13 cellular contexts compared by ENCODE assay signal in the genomic region with DNA sequence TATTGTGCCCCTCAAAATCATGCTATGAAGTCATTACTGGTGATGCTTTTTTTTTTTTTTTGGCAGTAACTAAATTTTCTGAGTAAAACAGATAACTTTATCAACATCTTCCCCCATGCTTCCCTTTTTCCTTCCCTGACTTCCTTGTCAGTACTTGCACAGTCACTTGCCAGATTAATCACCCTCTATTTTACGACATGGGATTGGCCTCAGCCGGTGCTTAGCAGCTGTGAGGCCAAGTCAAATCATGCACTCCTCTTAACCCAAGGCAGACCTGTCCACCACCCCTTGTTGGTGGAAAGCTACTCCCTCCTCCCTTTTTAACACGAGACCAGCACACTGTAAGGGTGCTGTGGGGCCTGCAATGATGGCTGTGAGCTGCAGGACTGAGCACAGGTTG.
A peak's percentile ranks its signal among the peaks of the same experiment; 100 is the strongest.
DNase-seq lines count a peak whose midpoint lies in the region; ATAC-seq, FAIRE-seq and TF ChIP-seq lines count a peak whose summit lies in the region.
"Had no signal": no experiment of that assay in that cellular context is flagged by ENCODE, and none has a peak within 500 bp of the region (broad histone marks: within the 10 kb centered on the region; RNA-seq: fewer than 3 reads in every experiment).

No MANE protein-coding gene starts in this region.

- no peak overlapping the region for H3K9ac ChIP-seq in HepG2 (ENCODE audit: insufficient read depth, low read depth, low read length)

- H4K20me1 ChIP-seq in HepG2 (ENCODE audit: insufficient read depth, low read length): no peaks in the 10 kb centered on the region

- no peak overlapping the region for H3K27ac Mint-ChIP-seq in T-helper 2 cell treated with Interferon-gamma antibody and Interleukin-4, amounts not matched to agents 5 μg/mL and 100 μg/mL, for 36 hours
- H3K27ac Mint-ChIP-seq: activated CD8-positive, alpha-beta T cell treated with anti-CD3 and anti-CD28 coated beads for 36 hours; stimulated activated naive CD8-positive, alpha-beta T cell treated with anti-CD3 and anti-CD28 coated beads, Interleukin-15, Interleukin-2, amounts not matched to agents 100 ng/mL and 50 ng/mL, for 24 hours had no signal

- DNase-seq in right lobe of liver: no peak
- DNase-seq in HepG2 (ENCODE audit: low spot score): no peak
- DNase-seq in SIG-M5 treated with dmso at 0.1 percent for 504 hours (lab: John Stamatoyannopoulos, UW; ENCODE audit: unreplicated experiment): peak; percentile 71
- DNase-seq in heart right ventricle: no peak
- DNase-seq in aorta: no peak
- DNase-seq in retina: no peak
- DNase-seq in T-helper 2 cell treated with Interferon-gamma antibody and Interleukin-4, amounts not matched to agents 5 μg/mL and 100 μg/mL, for 36 hours (ENCODE audit: low spot score): no peak
- DNase-seq: activated CD8-positive, alpha-beta T cell treated with anti-CD3 and anti-CD28 coated beads for 36 hours; effector memory CD4-positive, alpha-beta T cell; NCI-H1436 had no signal

- no peaks in the 10 kb centered on the region for H3K27me3 Mint-ChIP-seq in T-helper 2 cell treated with Interferon-gamma antibody and Interleukin-4, amounts not matched to agents 5 μg/mL and 100 μg/mL, for 36 hours (ENCODE audit: low read depth)
- H3K27me3 Mint-ChIP-seq: activated CD8-positive, alpha-beta T cell treated with anti-CD3 and anti-CD28 coated beads for 36 hours; stimulated activated naive CD8-positive, alpha-beta T cell treated with anti-CD3 and anti-CD28 coated beads, Interleukin-15, Interleukin-2, amounts not matched to agents 100 ng/mL and 50 ng/mL, for 24 hours had no signal

- peak in 3 of 4 donors; percentile 36 to 58 (median 41) for ATAC-seq in right lobe of liver
- no peak for ATAC-seq in HepG2
- ATAC-seq in heart right ventricle: peak; percentile 34 to 86 (median 56)
- ATAC-seq in aorta (ENCODE audit: low FRiP score): peak; percentile 59
- ATAC-seq in GM19452 (IDR thresholded peaks at IDR 0.05; ENCODE audit: unreplicated experiment): no peak
- ATAC-seq: activated CD8-positive, alpha-beta T cell treated with anti-CD3 and anti-CD28 coated beads for 36 hours had no signal

- TF ChIP-seq POLR2A in right lobe of liver (IDR thresholded peaks at IDR 0.05) (no peak), HepG2 (IDR thresholded peaks at IDR 0.05; ENCODE audit: insufficient read depth in 1 of 2, low read depth in 2 of 2, low read length in 2 of 2) (no peak)

- BruUV-seq in HepG2 (replicated peaks; lab: Mats Ljungman, UMichigan): no TSS peak

- 45% methylated on average over 2 of the region's 3 CpGs for WGBS in right lobe of liver (ENCODE audit: insufficient coverage, low coverage, low lambda C conversion rate, missing lambda C conversion rate)
- WGBS in HepG2 (ENCODE audit: low lambda C conversion rate): 95% methylated on average over 3 of the region's 3 CpGs
- whole genome bisulfite sequencing in heart right ventricle, 2 donors: 56 to 69% methylated on average over 3 of the region's 3 CpGs
- 30 to 32% methylated on average over 3 of the region's 3 CpGs for WGBS in aorta, 2 donors

- no peaks in the 10 kb centered on the region for H3K4me1 Mint-ChIP-seq in T-helper 2 cell treated with Interferon-gamma antibody and Interleukin-4, amounts not matched to agents 5 μg/mL and 100 μg/mL, for 36 hours (ENCODE audit: low read depth)

- in situ Hi-C loops in HepG2 (cut with HindIII; ENCODE audit: extremely low pct_ligation_motif_present, low pct_unique_long_range_greater_than_20kb): no loop called here

- no peaks in the 10 kb centered on the region for H3K9me3 ChIP-seq in right lobe of liver
- no peaks in the 10 kb centered on the region for H3K9me3 ChIP-seq in HepG2 (ENCODE audit: low read length)
- no peaks in the 10 kb centered on the region for H3K9me3 ChIP-seq in heart right ventricle
- no peaks in the 10 kb centered on the region for H3K9me3 ChIP-seq in aorta (ENCODE audit: control insufficient read depth, low read length)

- H3K4me1 ChIP-seq in right lobe of liver (no peaks in the 10 kb centered on the region), HepG2 (ENCODE audit: insufficient read depth, low read length) (no peaks in the 10 kb centered on the region), heart right ventricle (peaks cover 0 to 25% (median 3%) of the 10 kb centered on the region in 9 donors), aorta (ENCODE audit: control insufficient read depth in 1 of 2, insufficient read depth in 2 of 2, low read length in 2 of 2) (no peaks in the 10 kb centered on the region)

- peaks cover 0 to 62% (median 19%) of the 10 kb centered on the region in 4 donors for H3K36me3 ChIP-seq in right lobe of liver
- peaks cover 13 to 75% of the 10 kb centered on the region in 2 experiments for H3K36me3 ChIP-seq in HepG2 (replicated peaks in 1 of 2; ENCODE audit: control insufficient read depth in 1 of 2, insufficient read depth in 2 of 2, low read length in 2 of 2)
- peaks cover 4 to 99% (median 77%) of the 10 kb centered on the region in 9 donors for H3K36me3 ChIP-seq in heart right ventricle
- peaks cover 3 to 16% of the 10 kb centered on the region in 2 donors for H3K36me3 ChIP-seq in aorta (ENCODE audit: control insufficient read depth in 1 of 2, insufficient read depth in 2 of 2, low read length in 1 of 2)

- no peak overlapping the region for H3K4me2 ChIP-seq in HepG2 (ENCODE audit: low read depth, low read length)

- H3K27ac ChIP-seq in right lobe of liver (no peak overlapping the region), HepG2 (ENCODE audit: extremely low read length, insufficient read depth, low read length) (no peak overlapping the region), heart right ventricle (peak overlapping the region in 2 of 10 donors; percentile 19 to 71), aorta (ENCODE audit: low read depth in 1 of 2, low read length in 2 of 2) (no peak overlapping the region)
- H3K27ac ChIP-seq: C4-2B had no signal

- POLR2A ChIA-PET in HepG2 (lab: Yijun Ruan, JAX): no interaction called here

- no peak overlapping the region for H3K4me3 ChIP-seq in right lobe of liver
- H3K4me3 ChIP-seq in HepG2 (replicated peaks in 1 of 3; ENCODE audit: insufficient read depth in 1 of 3, low read depth in 2 of 3, low read length in 3 of 3): no peak overlapping the region
- H3K4me3 ChIP-seq in heart right ventricle: no peak overlapping the region
- no peak overlapping the region for H3K4me3 ChIP-seq in aorta (ENCODE audit: low read length in 2 of 2)

- no peak overlapping the region for H2AFZ ChIP-seq in HepG2 (ENCODE audit: low read length)

- TF ChIP-seq RAD21 in HepG2 (CRISPR knock-in tag; IDR thresholded peaks at IDR 0.05): no peak

- TF ChIP-seq EP300 in HepG2 (IDR thresholded peaks at IDR 0.05; ENCODE audit: low read depth in 2 of 2, low read length in 2 of 2): no peak
- no peak for TF ChIP-seq EP300 in HepG2 (CRISPR knock-in tag; IDR thresholded peaks at IDR 0.05; ENCODE audit: borderline replicate concordance)

- no peaks in the 10 kb centered on the region for H3K36me3 Mint-ChIP-seq in T-helper 2 cell treated with Interferon-gamma antibody and Interleukin-4, amounts not matched to agents 5 μg/mL and 100 μg/mL, for 36 hours (ENCODE audit: low read depth)

- H3K27me3 ChIP-seq in right lobe of liver (no peaks in the 10 kb centered on the region), HepG2 (ENCODE audit: control insufficient read depth in 1 of 2, insufficient read depth in 2 of 2, low read length in 2 of 2) (no peaks in the 10 kb centered on the region), heart right ventricle (no peaks in the 10 kb centered on the region), aorta (ENCODE audit: control insufficient read depth in 1 of 2, insufficient read depth in 2 of 2, low read length in 1 of 2) (no peaks in the 10 kb centered on the region)

- no peak overlapping the region for H3K4me3 Mint-ChIP-seq in T-helper 2 cell treated with Interferon-gamma antibody and Interleukin-4, amounts not matched to agents 5 μg/mL and 100 μg/mL, for 36 hours
- H3K4me3 Mint-ChIP-seq: activated CD8-positive, alpha-beta T cell treated with anti-CD3 and anti-CD28 coated beads for 36 hours; stimulated activated naive CD8-positive, alpha-beta T cell treated with anti-CD3 and anti-CD28 coated beads, Interleukin-15, Interleukin-2, amounts not matched to agents 100 ng/mL and 50 ng/mL, for 24 hours had no signal

- H3K79me2 ChIP-seq in HepG2 (ENCODE audit: insufficient read depth, low read length): no peaks in the 10 kb centered on the region

- FAIRE-seq in HepG2 (lab: Jason Lieb, UNC): no peak

- no peak for TF ChIP-seq CTCF in right lobe of liver (IDR thresholded peaks at IDR 0.05)
- no peak for TF ChIP-seq CTCF in HepG2 (CRISPR knock-in tag; IDR thresholded peaks at IDR 0.05)
- no peak for TF ChIP-seq CTCF in heart right ventricle (IDR thresholded peaks at IDR 0.05)

- CTCF ChIA-PET in HepG2 (lab: Yijun Ruan, JAX; ENCODE audit: low intra/inter-chr PET ratio, low total read pairs): no interaction called here

- H3K9me3 Mint-ChIP-seq in T-helper 2 cell treated with Interferon-gamma antibody and Interleukin-4, amounts not matched to agents 5 μg/mL and 100 μg/mL, for 36 hours: no peaks in the 10 kb centered on the region
- H3K9me3 Mint-ChIP-seq: activated CD8-positive, alpha-beta T cell treated with anti-CD3 and anti-CD28 coated beads for 36 hours; stimulated activated naive CD8-positive, alpha-beta T cell treated with anti-CD3 and anti-CD28 coated beads, Interleukin-15, Interleukin-2, amounts not matched to agents 100 ng/mL and 50 ng/mL, for 24 hours had no signal

- intact Hi-C loops in right lobe of liver (cut with DNase I): no loop called here
- intact Hi-C loops in HepG2 (cut with micrococcal nuclease; ENCODE audit: unreplicated experiment): no loop called here
- intact Hi-C loops in heart right ventricle (cut with DNase I): no loop called here
- intact Hi-C loops in aorta (cut with DNase I): no loop called here

TF ChIP-seq in HepG2, 621 proteins besides CTCF, POLR2A, EP300 and RAD21 (continues in another document):
- TF ChIP-seq, protein P1, sequence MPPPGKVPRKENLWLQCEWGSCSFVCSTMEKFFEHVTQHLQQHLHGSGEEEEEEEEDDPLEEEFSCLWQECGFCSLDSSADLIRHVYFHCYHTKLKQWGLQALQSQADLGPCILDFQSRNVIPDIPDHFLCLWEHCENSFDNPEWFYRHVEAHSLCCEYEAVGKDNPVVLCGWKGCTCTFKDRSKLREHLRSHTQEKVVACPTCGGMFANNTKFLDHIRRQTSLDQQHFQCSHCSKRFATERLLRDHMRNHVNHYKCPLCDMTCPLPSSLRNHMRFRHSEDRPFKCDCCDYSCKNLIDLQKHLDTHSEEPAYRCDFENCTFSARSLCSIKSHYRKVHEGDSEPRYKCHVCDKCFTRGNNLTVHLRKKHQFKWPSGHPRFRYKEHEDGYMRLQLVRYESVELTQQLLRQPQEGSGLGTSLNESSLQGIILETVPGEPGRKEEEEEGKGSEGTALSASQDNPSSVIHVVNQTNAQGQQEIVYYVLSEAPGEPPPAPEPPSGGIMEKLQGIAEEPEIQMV (CRISPR knock-in tag; IDR thresholded peaks at IDR 0.05; ENCODE audit: low read depth): no peak
- TF ChIP-seq SRSF9 (IDR thresholded peaks at IDR 0.05; ENCODE audit: borderline replicate concordance, insufficient read depth, low read depth, low read length, poor library complexity, severe bottlenecking): no peak
- no peak for TF ChIP-seq TGIF2 (CRISPR knock-in tag; IDR thresholded peaks at IDR 0.05)
- no peak for TF ChIP-seq ZNF781 (CRISPR knock-in tag; IDR thresholded peaks at IDR 0.05; ENCODE audit: borderline replicate concordance, not compliant biosample characterization)
- TF ChIP-seq FOXO1 (CRISPR knock-in tag; IDR thresholded peaks at IDR 0.05): no peak
- TF ChIP-seq SNAI1 (CRISPR knock-in tag; IDR thresholded peaks at IDR 0.05; ENCODE audit: borderline replicate concordance): no peak

Comparison
In these comparisons a context has a peak if more than half of its experiments do, and no peak if none do; other contexts are left out.
1. ATAC-seq: peak in right lobe of liver (3 of 4), heart right ventricle (8 of 8) and aorta (single experiment); none in HepG2 (single experiment) and GM19452 (single experiment).